ENCODE assay signal across 1 cellular context in the genomic region with DNA sequence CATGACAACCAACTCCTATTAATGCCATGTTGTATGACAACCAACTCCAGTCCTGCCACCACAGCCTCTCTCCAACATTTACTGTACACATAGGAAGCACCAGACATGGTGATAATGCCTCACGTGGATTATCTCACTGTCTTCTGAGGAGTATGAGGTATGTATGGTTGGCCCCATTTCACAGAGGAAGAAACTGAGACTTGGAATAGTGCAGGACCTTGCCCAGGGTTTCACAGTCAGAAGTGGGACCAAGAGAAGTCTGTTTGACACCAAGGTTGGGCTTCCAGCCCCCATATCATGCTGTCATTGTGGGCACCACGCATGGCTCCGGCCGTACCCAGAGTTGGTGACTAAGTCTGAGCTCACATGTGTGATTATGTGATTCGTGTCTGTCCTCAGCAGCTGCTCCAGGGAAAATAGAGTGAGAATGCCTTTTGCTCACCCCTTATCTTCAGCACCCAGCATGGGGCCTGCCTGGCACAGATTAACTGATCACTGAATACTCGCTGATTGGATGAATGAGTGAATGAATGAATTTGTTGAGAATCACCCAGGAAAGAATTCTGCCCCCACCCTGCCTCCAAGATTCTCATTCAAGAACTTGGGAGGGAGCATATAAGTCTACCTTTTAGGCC.
TF ChIP-seq lines count a peak whose summit lies in the region.

No MANE protein-coding gene starts in this region.

TF ChIP-seq in endothelial cell of umbilical vein, 7 proteins besides CTCF, POLR2A, EP300 and RAD21 (continued from another document):
- TF ChIP-seq, protein P1, sequence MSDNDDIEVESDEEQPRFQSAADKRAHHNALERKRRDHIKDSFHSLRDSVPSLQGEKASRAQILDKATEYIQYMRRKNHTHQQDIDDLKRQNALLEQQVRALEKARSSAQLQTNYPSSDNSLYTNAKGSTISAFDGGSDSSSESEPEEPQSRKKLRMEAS (IDR thresholded peaks at IDR 0.05; ENCODE audit: insufficient read depth, insufficient read length), result no peak
- no peak for TF ChIP-seq MYC (IDR thresholded peaks at IDR 0.05; ENCODE audit: low read depth, low read length)
- TF ChIP-seq FOS (IDR thresholded peaks at IDR 0.05; ENCODE audit: borderline replicate concordance, insufficient read depth, low read length), result no peak
